In the genomic region with DNA sequence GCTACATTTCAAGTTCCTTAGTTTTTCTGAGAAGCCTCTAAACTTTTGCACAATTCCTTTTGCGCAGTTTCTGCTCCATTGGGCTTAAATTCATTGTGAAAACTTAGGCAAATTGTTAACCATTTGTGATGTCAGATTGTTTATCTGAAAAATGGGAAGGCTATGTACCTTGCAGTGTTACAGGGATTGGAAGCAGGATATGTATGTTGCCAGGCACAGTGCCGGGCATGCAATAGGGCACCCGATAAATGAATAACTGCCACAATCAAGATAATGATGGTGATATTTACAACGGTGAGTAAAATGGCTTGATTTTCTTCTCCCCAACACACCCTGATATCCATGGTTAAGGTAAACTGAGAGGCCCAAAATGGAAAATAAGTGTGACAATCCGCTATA, we compare ENCODE assay signal across 19 cellular contexts.
A peak's percentile ranks its signal among the peaks of the same experiment; 100 is the strongest.
DNase-seq lines count a peak whose midpoint lies in the region; ATAC-seq, FAIRE-seq and TF ChIP-seq lines count a peak whose summit lies in the region.
"Had no signal": no experiment of that assay in that cellular context is flagged by ENCODE, and none has a peak within 500 bp of the region (broad histone marks: within the 10 kb centered on the region; RNA-seq: fewer than 3 reads in every experiment).

No MANE protein-coding gene starts in this region.

- H4K20me1 ChIP-seq in HepG2 (ENCODE audit: insufficient read depth, low read length) = no peaks in the 10 kb centered on the region

- TF ChIP-seq RAD21 in liver (IDR thresholded peaks at IDR 0.05) (no peak), HepG2 (CRISPR knock-in tag; IDR thresholded peaks at IDR 0.05) (no peak)

- H2AFZ ChIP-seq in HepG2 (ENCODE audit: low read length) = no peak overlapping the region
- H2AFZ ChIP-seq: GM23248 had no signal

- in situ Hi-C loops in HepG2 (cut with HindIII; ENCODE audit: extremely low pct_ligation_motif_present, low pct_unique_long_range_greater_than_20kb) = no loop called here

- H3K36me3 ChIP-seq in liver (ENCODE audit: control insufficient read depth in 4 of 4, insufficient read depth in 3 of 4, low read depth in 1 of 4, low read length in 3 of 4) (no peaks in the 10 kb centered on the region), HepG2 (replicated peaks in 1 of 2; ENCODE audit: control insufficient read depth in 1 of 2, insufficient read depth in 2 of 2, low read length in 2 of 2) (no peaks in the 10 kb centered on the region), subcutaneous abdominal adipose tissue (ENCODE audit: control insufficient read depth in 5 of 5, insufficient read depth in 5 of 5, low read length in 5 of 5) (no peaks in the 10 kb centered on the region)

- H3K9me3 ChIP-seq in liver (ENCODE audit: control insufficient read depth in 4 of 4, low read length in 3 of 4) (no peaks in the 10 kb centered on the region), HepG2 (ENCODE audit: low read length) (no peaks in the 10 kb centered on the region), subcutaneous abdominal adipose tissue (ENCODE audit: control insufficient read depth in 5 of 5, low read length in 5 of 5) (no peaks in the 10 kb centered on the region)

- no peaks in the 10 kb centered on the region for H3K79me2 ChIP-seq in HepG2 (ENCODE audit: insufficient read depth, low read length)

- H3K4me1 Mint-ChIP-seq in mesothelial cell of epicardium = peaks cover 42% of the 10 kb centered on the region
- no peaks in the 10 kb centered on the region for H3K4me1 Mint-ChIP-seq in activated CD4-positive, alpha-beta memory T cell treated with anti-CD3 and anti-CD28 coated beads, Interleukin-2, amount 10 ng/mL, durations not matched to agents 7 days and 5 days
- H3K4me1 Mint-ChIP-seq: CD4-positive, alpha-beta memory T cell had no signal

- 54% methylated on average over 5 of the region's 5 CpGs for WGBS in liver
- 55% methylated on average over 5 of the region's 5 CpGs for WGBS in HepG2 (ENCODE audit: low lambda C conversion rate)

- no peak for TF ChIP-seq POLR2A in HepG2 (IDR thresholded peaks at IDR 0.05; ENCODE audit: insufficient read depth in 1 of 2, low read depth in 2 of 2, low read length in 2 of 2)

- TF ChIP-seq EP300 in HepG2 (IDR thresholded peaks at IDR 0.05; ENCODE audit: low read depth in 2 of 2, low read length in 2 of 2) (no peak), HepG2 (CRISPR knock-in tag; IDR thresholded peaks at IDR 0.05; ENCODE audit: borderline replicate concordance) (no peak)

- TF ChIP-seq CTCF in liver (IDR thresholded peaks at IDR 0.05; ENCODE audit: low read depth, low read length, missing input control) (no peak), HepG2 (CRISPR knock-in tag; IDR thresholded peaks at IDR 0.05) (no peak), mesothelial cell of epicardium (IDR thresholded peaks at IDR 0.05; ENCODE audit: unreplicated experiment) (no peak), GM10266 (IDR thresholded peaks at IDR 0.05; ENCODE audit: control insufficient read depth, insufficient read depth, low read depth, missing control alignments) (no peak)

- no peak overlapping the region for H3K4me2 ChIP-seq in HepG2 (ENCODE audit: low read depth, low read length)

- BruUV-seq in HepG2 (replicated peaks; lab: Mats Ljungman, UMichigan) = no TSS peak

- H3K27me3 ChIP-seq in liver (ENCODE audit: control insufficient read depth in 4 of 4, insufficient read depth in 4 of 4, low read length in 3 of 4) (no peaks in the 10 kb centered on the region), HepG2 (ENCODE audit: control insufficient read depth in 1 of 2, insufficient read depth in 2 of 2, low read length in 2 of 2) (no peaks in the 10 kb centered on the region), subcutaneous abdominal adipose tissue (ENCODE audit: control insufficient read depth in 5 of 5, insufficient read depth in 4 of 5, low read length in 5 of 5) (no peaks in the 10 kb centered on the region)

- ATAC-seq in HepG2 (no peak), left lobe of liver (peak; percentile 27)
- ATAC-seq: HCT116 had no signal

- peaks cover 8 to 34% (median 22%) of the 10 kb centered on the region in 4 donors for H3K4me1 ChIP-seq in liver (ENCODE audit: control insufficient read depth in 4 of 4, insufficient read depth in 4 of 4, low read length in 3 of 4)
- no peaks in the 10 kb centered on the region for H3K4me1 ChIP-seq in HepG2 (ENCODE audit: insufficient read depth, low read length)
- H3K4me1 ChIP-seq in subcutaneous abdominal adipose tissue (ENCODE audit: control insufficient read depth in 5 of 5, insufficient read depth in 5 of 5, low read length in 5 of 5) = peaks cover 0 to 26% (median 12%) of the 10 kb centered on the region in 5 donors

- CTCF ChIA-PET in HepG2 (lab: Yijun Ruan, JAX; ENCODE audit: low intra/inter-chr PET ratio, low total read pairs) = no interaction called here
- CTCF ChIA-PET in activated CD4-positive, alpha-beta memory T cell treated with anti-CD3 and anti-CD28 coated beads, Interleukin-2, amount 10 ng/mL, durations not matched to agents 7 days and 5 days (lab: Charles Lee) = no interaction called here

- peak overlapping the region in 1 of 2 donors; percentile 62 for H3K9ac ChIP-seq in liver (ENCODE audit: low read depth in 1 of 2, low read length in 2 of 2)
- H3K9ac ChIP-seq in HepG2 (ENCODE audit: insufficient read depth, low read depth, low read length) = no peak overlapping the region
- H3K9ac ChIP-seq in subcutaneous abdominal adipose tissue (ENCODE audit: low read length in 5 of 5) = peak overlapping the region in 1 of 5 donors; percentile 52
- H3K9ac ChIP-seq: GM23248 had no signal

- intact Hi-C loops in HepG2 (cut with micrococcal nuclease; ENCODE audit: unreplicated experiment) = no loop called here

- H3K27ac ChIP-seq in liver (ENCODE audit: low read depth in 1 of 2, low read length in 2 of 2) (peak overlapping the region; percentile 64 to 65), HepG2 (ENCODE audit: extremely low read length, insufficient read depth, low read length) (no peak overlapping the region), subcutaneous abdominal adipose tissue (ENCODE audit: low read depth, low read length) (peak overlapping the region; percentile 59)
- H3K27ac ChIP-seq: GM23248 had no signal

- H3K4me3 Mint-ChIP-seq in mesothelial cell of epicardium = no peak overlapping the region
- H3K4me3 Mint-ChIP-seq in activated CD4-positive, alpha-beta memory T cell treated with anti-CD3 and anti-CD28 coated beads, Interleukin-2, amount 10 ng/mL, durations not matched to agents 7 days and 5 days = no peak overlapping the region
- H3K4me3 Mint-ChIP-seq: CD4-positive, alpha-beta memory T cell; H9 had no signal

- no peak for DNase-seq in HepG2 (ENCODE audit: low spot score)
- DNase-seq in left lobe of liver (ENCODE audit: low spot score) = no peak
- no peak for DNase-seq in mesothelial cell of epicardium (ENCODE audit: low spot score in 2 of 2, unreplicated experiment in 2 of 2)
- DNase-seq in NCI-H748 treated with DMSO at 0.1 percent for 48 hours (lab: John Stamatoyannopoulos, UW) = no peak
- no peak for DNase-seq in activated CD4-positive, alpha-beta memory T cell treated with anti-CD3 and anti-CD28 coated beads, Interleukin-2, amount 10 ng/mL, durations not matched to agents 7 days and 5 days
- no peak for DNase-seq in GM10266 (ENCODE audit: extremely low spot score)
- DNase-seq: C1 segment of cervical spinal cord; Calu3; CD4-positive, alpha-beta memory T cell; COR-L47; DMS53; DMS79 treated with DMSO at 0.1 percent for 48 hours; GF-D8; GM23248; H9 had no signal

- peak overlapping the region; percentile 94 for H3K27ac Mint-ChIP-seq in mesothelial cell of epicardium
- H3K27ac Mint-ChIP-seq in activated CD4-positive, alpha-beta memory T cell treated with anti-CD3 and anti-CD28 coated beads, Interleukin-2, amount 10 ng/mL, durations not matched to agents 7 days and 5 days = no peak overlapping the region
- H3K27ac Mint-ChIP-seq: CD4-positive, alpha-beta memory T cell had no signal

- H3K9me3 Mint-ChIP-seq in mesothelial cell of epicardium = peaks cover 9% of the 10 kb centered on the region
- no peaks in the 10 kb centered on the region for H3K9me3 Mint-ChIP-seq in activated CD4-positive, alpha-beta memory T cell treated with anti-CD3 and anti-CD28 coated beads, Interleukin-2, amount 10 ng/mL, durations not matched to agents 7 days and 5 days
- H3K9me3 Mint-ChIP-seq: H9 had no signal

- no peaks in the 10 kb centered on the region for H3K36me3 Mint-ChIP-seq in mesothelial cell of epicardium
- H3K36me3 Mint-ChIP-seq in activated CD4-positive, alpha-beta memory T cell treated with anti-CD3 and anti-CD28 coated beads, Interleukin-2, amount 10 ng/mL, durations not matched to agents 7 days and 5 days (ENCODE audit: low read depth) = no peaks in the 10 kb centered on the region
- H3K36me3 Mint-ChIP-seq: CD4-positive, alpha-beta memory T cell had no signal

- no peaks in the 10 kb centered on the region for H3K27me3 Mint-ChIP-seq in mesothelial cell of epicardium (ENCODE audit: low read depth)
- peaks cover 10% of the 10 kb centered on the region for H3K27me3 Mint-ChIP-seq in activated CD4-positive, alpha-beta memory T cell treated with anti-CD3 and anti-CD28 coated beads, Interleukin-2, amount 10 ng/mL, durations not matched to agents 7 days and 5 days

- POLR2A ChIA-PET in HepG2 (lab: Yijun Ruan, JAX) = no interaction called here
- POLR2A ChIA-PET in activated CD4-positive, alpha-beta memory T cell treated with anti-CD3 and anti-CD28 coated beads, Interleukin-2, amount 10 ng/mL, durations not matched to agents 7 days and 5 days (lab: Charles Lee) = no interaction called here

- H3K4me3 ChIP-seq in liver (ENCODE audit: low read depth in 1 of 3, low read length in 3 of 3) (no peak overlapping the region), HepG2 (replicated peaks in 1 of 3; ENCODE audit: insufficient read depth in 1 of 3, low read depth in 2 of 3, low read length in 3 of 3) (no peak overlapping the region), subcutaneous abdominal adipose tissue (ENCODE audit: low read depth in 1 of 5, low read length in 5 of 5) (no peak overlapping the region)
- H3K4me3 ChIP-seq: GM23248 had no signal

- FAIRE-seq in HepG2 (lab: Jason Lieb, UNC) = no peak
- FAIRE-seq: GM12892 had no signal

TF ChIP-seq in HepG2, 621 proteins besides CTCF, POLR2A, EP300 and RAD21:
- no peak for TF ChIP-seq FOXJ3 (CRISPR knock-in tag; IDR thresholded peaks at IDR 0.05; ENCODE audit: borderline replicate concordance)
